Comparison of ENCODE assay signal across 21 cellular contexts in the genomic region with DNA sequence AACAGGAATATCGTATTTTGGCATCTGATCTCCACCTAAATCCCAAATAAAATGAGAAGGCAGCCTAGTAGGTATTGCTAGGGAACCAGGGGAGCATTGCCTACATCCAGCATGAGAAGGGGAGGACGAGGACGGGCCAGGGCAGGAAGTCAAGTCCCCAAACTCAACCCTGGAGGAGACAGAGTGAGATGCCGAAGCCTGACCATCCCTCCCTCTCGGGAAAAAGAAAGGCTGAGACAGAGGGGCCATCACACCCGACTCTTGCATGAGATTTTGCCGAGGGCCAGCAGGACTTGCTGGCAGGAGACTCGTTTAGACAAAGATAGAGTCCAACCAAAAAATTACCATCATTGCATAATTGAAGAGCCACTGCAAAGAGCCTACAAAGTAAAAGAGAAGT. TPM values are rescaled to one million over a fixed set of nuclear protein-coding genes. Genes with fewer than 3 reads are reported as not detected.
DNase-seq lines count a peak whose midpoint lies in the region; ATAC-seq and TF ChIP-seq lines count a peak whose summit lies in the region.
"Had no signal": no experiment of that assay in that cellular context is flagged by ENCODE, and none has a peak within 500 bp of the region (broad histone marks: within the 10 kb centered on the region; RNA-seq: fewer than 3 reads in every experiment).

No MANE protein-coding gene starts in this region.

- H3K9me3 ChIP-seq in stomach = no peaks in the 10 kb centered on the region
- H3K9me3 ChIP-seq in transverse colon = no peaks in the 10 kb centered on the region
- H3K9me3 ChIP-seq: A549, pancreas had no signal

- peak overlapping the region; percentile 64 for H3K4me3 Mint-ChIP-seq in activated B cell treated with CpG ODN at 0.5 μM for 24 hours

- H3K36me3 ChIP-seq in stomach (peaks cover 0 to 25% (median 2%) of the 10 kb centered on the region in 4 donors), transverse colon (no peaks in the 10 kb centered on the region)
- H3K36me3 ChIP-seq: pancreas had no signal

- ATAC-seq in HG02623 (IDR thresholded peaks at IDR 0.05; ENCODE audit: unreplicated experiment) (peak; percentile 11), activated B cell treated with CpG ODN at 0.5 μM for 24 hours (ENCODE audit: low read depth) (peak; percentile 20)
- ATAC-seq: A549, pancreas had no signal

- TF ChIP-seq CTCF in activated B cell treated with CpG ODN at 0.5 μM for 24 hours (IDR thresholded peaks at IDR 0.05) = no peak
- no peak for TF ChIP-seq CTCF in stomach (IDR thresholded peaks at IDR 0.05)
- no peak for TF ChIP-seq CTCF in transverse colon (IDR thresholded peaks at IDR 0.05)

- peaks cover 24% of the 10 kb centered on the region for H3K4me1 Mint-ChIP-seq in activated B cell treated with CpG ODN at 0.5 μM for 24 hours

- POLR2A ChIA-PET in activated B cell treated with CpG ODN at 0.5 μM for 24 hours (lab: Charles Lee) = no interaction called here

- H3K9me3 Mint-ChIP-seq in activated B cell treated with CpG ODN at 0.5 μM for 24 hours = no peaks in the 10 kb centered on the region

- H3K27ac ChIP-seq in stomach = no peak overlapping the region
- no peak overlapping the region for H3K27ac ChIP-seq in transverse colon
- H3K27ac ChIP-seq: A549, pancreas had no signal

- H3K36me3 Mint-ChIP-seq in activated B cell treated with CpG ODN at 0.5 μM for 24 hours (ENCODE audit: low read depth) = no peaks in the 10 kb centered on the region

- H3K4me1 ChIP-seq in stomach = peaks cover 0 to 11% (median 0%) of the 10 kb centered on the region in 4 donors
- H3K4me1 ChIP-seq in transverse colon = no peaks in the 10 kb centered on the region
- H3K4me1 ChIP-seq: A549, pancreas had no signal

- peaks cover 8% of the 10 kb centered on the region for H3K27me3 Mint-ChIP-seq in activated B cell treated with CpG ODN at 0.5 μM for 24 hours

- H3K27me3 ChIP-seq in stomach (peaks cover 0 to 6% (median 0%) of the 10 kb centered on the region in 3 donors), transverse colon (no peaks in the 10 kb centered on the region)
- H3K27me3 ChIP-seq: pancreas had no signal

- DNase-seq in activated CD8-positive, alpha-beta memory T cell treated with anti-CD3 and anti-CD28 coated beads for 24 hours = peak; percentile 53
- DNase-seq in activated CD8-positive, alpha-beta memory T cell treated with anti-CD3 and anti-CD28 coated beads, Interleukin-2, amount 50 U/mL, for 48 hours = no peak
- DNase-seq in activated B cell treated with CpG ODN at 0.5 μM for 24 hours (no peak), stomach (peak; percentile 11), transverse colon (no peak), cerebellar nuclear complex (lab: John Stamatoyannopoulos, UW) (no peak), RPMI8226 (no peak)
- DNase-seq: activated naive CD4-positive, alpha-beta T cell treated with anti-CD3 and anti-CD28 coated beads, Interleukin-2, amount 50 U/mL, for 16 hours; central memory CD4-positive, alpha-beta T cell; hippocampal formation; NCI-H1048; NCI-H524 treated with DMSO at 0.1 percent for 48 hours; stimulated activated CD4-positive, alpha-beta T cell treated with anti-CD3 and anti-CD28 coated beads, Interleukin-15, amount 100 ng/mL, for 24 hours; T1000 had no signal

- intact Hi-C loops in activated B cell treated with CpG ODN at 0.5 μM for 24 hours (cut with micrococcal nuclease) (loop anchor here (5.0 kb wide), 1 partner anchor 62 kb away; a partner anchor contains a TSS), stomach (cut with DNase I; ENCODE audit: low total_unique reads) (no loop called here), transverse colon (cut with DNase I; ENCODE audit: low total_unique reads) (no loop called here)

- peak overlapping the region; percentile 76 for H3K27ac Mint-ChIP-seq in activated B cell treated with CpG ODN at 0.5 μM for 24 hours

- TF ChIP-seq EP300 in stomach (IDR thresholded peaks at IDR 0.05) (no peak), transverse colon (IDR thresholded peaks at IDR 0.05; ENCODE audit: low read depth) (no peak)

- TF ChIP-seq POLR2A in stomach (IDR thresholded peaks at IDR 0.05) (no peak), transverse colon (IDR thresholded peaks at IDR 0.05) (no peak)

- in situ Hi-C loops in transverse colon (cut with MboI; ENCODE audit: low pct_ligation_motif_present in 1 of 4, low pct_unique_long_range_greater_than_20kb in 1 of 4, low sequenced_read_pairs in 3 of 4) = no loop called here

- 45 to 71% (median 59%) methylated on average over 8 of the region's 8 CpGs for WGBS in stomach, 5 donors
- WGBS in transverse colon (ENCODE audit: low coverage in 1 of 2), 2 donors = 52 to 80% methylated on average over 3 to 8 of the region's 8 CpGs

- CTCF ChIA-PET in activated B cell treated with CpG ODN at 0.5 μM for 24 hours (lab: Charles Lee) = no interaction called here

- no peak overlapping the region for H3K4me3 ChIP-seq in stomach
- H3K4me3 ChIP-seq in transverse colon = no peak overlapping the region
- H3K4me3 ChIP-seq: A549, lung, pancreas had no signal

RNA-seq across cellular contexts. Expression of a gene that starts 50.2 kb away (rescaled TPM):
- total RNA-seq in activated B cell treated with CpG ODN at 0.5 μM for 24 hours = not detected in 2 replicates
- not detected for total RNA-seq in stomach
- polyA plus RNA-seq in stomach = under 1 TPM in 1 of 3 donors, not detected in 2; 0.23 TPM
- not detected for total RNA-seq in transverse colon
- total RNA-seq: activated CD8-positive, alpha-beta memory T cell treated with anti-CD3 and anti-CD28 coated beads for 36 hours; epithelial cell of proximal tubule; lung; pancreas; urinary bladder had no signal
- polyA plus RNA-seq: A549, lung, pancreas, urinary bladder had no signal

Comparison
In these comparisons a context has a peak if more than half of its experiments do, and no peak if none do; other contexts are left out.
1. DNase-seq: peak in activated CD8-positive, alpha-beta memory T cell treated with anti-CD3 and anti-CD28 coated beads for 24 hours (single experiment) and stomach (single experiment); none in activated CD8-positive, alpha-beta memory T cell treated with anti-CD3 and anti-CD28 coated beads, Interleukin-2, amount 50 U/mL, for 48 hours (single experiment), activated B cell treated with CpG ODN at 0.5 μM for 24 hours (single experiment), transverse colon (single experiment), cerebellar nuclear complex (0 of 2) and RPMI8226 (single experiment).